Comparison of ENCODE assay signal across 8 cellular contexts in genomic region chr1:91883470-91883869, GRCh38. TPM values are rescaled to one million over a fixed set of nuclear protein-coding genes. Genes with fewer than 3 reads are reported as not detected.
A peak's percentile ranks its signal among the peaks of the same experiment; 100 is the strongest.
DNase-seq lines count a peak whose midpoint lies in the region; ATAC-seq, FAIRE-seq and TF ChIP-seq lines count a peak whose summit lies in the region.

No MANE protein-coding gene starts in this region.

- intact Hi-C loops in CD4-positive, alpha-beta T cell (cut with DNase I, micrococcal nuclease): loop anchor here (5.0 to 10.0 kb wide), 3 partner anchors 189 to 376 kb away; no protein-coding TSS in a partner anchor
- intact Hi-C loops in IMR-90 (cut with micrococcal nuclease): loop anchor here (1.0 to 5.0 kb wide), 3 partner anchors 33 to 370 kb away; no protein-coding TSS in a partner anchor
- intact Hi-C loops in HepG2 (cut with micrococcal nuclease; ENCODE audit: unreplicated experiment): loop anchor here (5.0 to 10.0 kb wide), 2 partner anchors 36 to 119 kb away; no protein-coding TSS in a partner anchor

- H3K27ac Mint-ChIP-seq in CD4-positive, alpha-beta T cell: peak overlapping the region; percentile 43

- H3K36me3 Mint-ChIP-seq in CD4-positive, alpha-beta T cell (ENCODE audit: low read depth): peaks cover 10% of the 10 kb centered on the region

- peak overlapping the region; percentile 37 for H3K4me2 ChIP-seq in IMR-90 (ENCODE audit: low read depth, low read length)
- H3K4me2 ChIP-seq in HepG2 (ENCODE audit: low read depth, low read length): peak overlapping the region; percentile 96

- no peak overlapping the region for H2AFZ ChIP-seq in IMR-90 (replicated peaks; ENCODE audit: low read length, poor library complexity)
- no peak overlapping the region for H2AFZ ChIP-seq in HepG2 (ENCODE audit: low read length)

- no peak overlapping the region for H2AK9ac ChIP-seq in IMR-90 (replicated peaks; ENCODE audit: low read depth, low read length, poor library complexity)

- no peak for DNase-seq in CD4-positive, alpha-beta T cell
- DNase-seq in IMR-90: peak; percentile 62
- peak; percentile 75 for DNase-seq in adipocyte (ENCODE audit: low read depth)
- DNase-seq in HepG2 (ENCODE audit: low spot score): peak; percentile 23
- no peak for DNase-seq in retina
- DNase-seq in activated CD4-positive, alpha-beta T cell treated with anti-CD3 and anti-CD28 coated beads for 1 hour: no peak

- dilution Hi-C loops in IMR-90 (cut with HindIII; ENCODE audit: low sequenced_read_pairs, unreplicated experiment): no loop called here

- no peak overlapping the region for H3K56ac ChIP-seq in IMR-90 (ENCODE audit: extremely low read depth, insufficient read depth, low read length)

- no peak overlapping the region for H3K14ac ChIP-seq in IMR-90 (replicated peaks; ENCODE audit: low read depth, low read length)

- no peak overlapping the region for H2BK15ac ChIP-seq in IMR-90 (ENCODE audit: low read depth, low read length)

- H3K9me1 ChIP-seq in IMR-90 (ENCODE audit: insufficient read depth, low read length): no peaks in the 10 kb centered on the region

- no peaks in the 10 kb centered on the region for H3K27me3 ChIP-seq in CD4-positive, alpha-beta T cell (ENCODE audit: control insufficient read depth, insufficient read depth, low read length)
- no peaks in the 10 kb centered on the region for H3K27me3 ChIP-seq in IMR-90 (ENCODE audit: control insufficient read depth, insufficient read depth, low read length)
- H3K27me3 ChIP-seq in adipocyte (replicated peaks; ENCODE audit: control insufficient read depth, insufficient read depth, low read length): no peaks in the 10 kb centered on the region
- peaks cover 0 to 4% of the 10 kb centered on the region in 2 experiments; a peak in 1 of 5 replicates for H3K27me3 ChIP-seq in HepG2 (ENCODE audit: control insufficient read depth in 1 of 2, insufficient read depth in 2 of 2, low read length in 2 of 2)

- no peak for TF ChIP-seq EP300 in HepG2 (IDR thresholded peaks at IDR 0.05; ENCODE audit: low read depth in 2 of 2, low read length in 2 of 2)
- TF ChIP-seq EP300 in HepG2 (CRISPR knock-in tag; IDR thresholded peaks at IDR 0.05; ENCODE audit: borderline replicate concordance): no peak

- H3K23ac ChIP-seq in IMR-90 (ENCODE audit: low read depth, low read length): peak overlapping the region; percentile 3; the same call in 1 of the 2 replicates

- POLR2A ChIA-PET in CD4-positive, alpha-beta T cell (lab: Charles Lee): interaction anchor here (0.8 to 3.7 kb wide), 4 partner anchors 12 to 1098 kb away, joined by 3 to 21 read pairs (median 3); no protein-coding TSS in a partner anchor
- POLR2A ChIA-PET in IMR-90 (lab: Charles Lee; ENCODE audit: unreplicated experiment) (interaction anchor here (0.7 kb wide), 1 partner anchor 87 kb away, joined by 9 read pairs; no protein-coding TSS in a partner anchor), HepG2 (lab: Yijun Ruan, JAX) (interaction anchor here (1.5 to 3.5 kb wide), 3 partner anchors 11 to 54 kb away, joined by 5 to 26 read pairs (median 6); no protein-coding TSS in a partner anchor)

- no peak overlapping the region for H4K8ac ChIP-seq in IMR-90 (ENCODE audit: low read depth in 2 of 2, low read length in 2 of 2)

- no peak overlapping the region for H4K91ac ChIP-seq in IMR-90 (ENCODE audit: insufficient read depth, low read depth, low read length)

- H3K36me3 ChIP-seq in IMR-90 (ENCODE audit: control insufficient read depth, insufficient read depth, low read length): no peaks in the 10 kb centered on the region
- H3K36me3 ChIP-seq in adipocyte (ENCODE audit: control insufficient read depth, insufficient read depth, low read length, severe bottlenecking): no peaks in the 10 kb centered on the region
- 0 out of 5 replicates have a peak, but pooled peaks cover 0 to 3% of the 10 kb centered on the region in 2 experiments for H3K36me3 ChIP-seq in HepG2 (replicated peaks in 1 of 2; ENCODE audit: control insufficient read depth in 1 of 2, insufficient read depth in 2 of 2, low read length in 2 of 2)

- WGBS in IMR-90 (ENCODE audit: extremely low coverage in 2 of 2, insufficient read length in 1 of 2), 2 experiments: no CpG with 5 or more reads among the region's 6 CpGs
- WGBS in HepG2 (ENCODE audit: low lambda C conversion rate): 6% methylated on average over 6 of the region's 6 CpGs

- H2BK120ac ChIP-seq in IMR-90 (ENCODE audit: low read depth, low read length): no peak overlapping the region

- H4K20me1 ChIP-seq in IMR-90 (ENCODE audit: insufficient read depth, low read length): no peaks in the 10 kb centered on the region; the same call in none of the 2 replicates
- H4K20me1 ChIP-seq in HepG2 (ENCODE audit: insufficient read depth, low read length): peaks cover 12% of the 10 kb centered on the region; the same call in 1 of the 2 replicates

- H2AK5ac ChIP-seq in IMR-90 (ENCODE audit: low read depth, low read length): no peak overlapping the region

- peak; percentile 70 for TF ChIP-seq CTCF in CD4-positive, alpha-beta T cell (IDR thresholded peaks at IDR 0.05)
- peak; percentile 58 for TF ChIP-seq CTCF in IMR-90 (conservative IDR thresholded peaks at IDR 0.05; ENCODE audit: low read depth, low read length)
- peak; percentile 44 for TF ChIP-seq CTCF in HepG2 (CRISPR knock-in tag; IDR thresholded peaks at IDR 0.05)

- no peaks in the 10 kb centered on the region for H3K9me3 ChIP-seq in CD4-positive, alpha-beta T cell (ENCODE audit: control insufficient read depth, low read length)
- H3K9me3 ChIP-seq in IMR-90 (ENCODE audit: control insufficient read depth, insufficient read depth, low read length) (no peaks in the 10 kb centered on the region), adipocyte (ENCODE audit: control insufficient read depth, low read length) (no peaks in the 10 kb centered on the region), HepG2 (ENCODE audit: low read length) (no peaks in the 10 kb centered on the region)

- TF ChIP-seq RAD21 in IMR-90 (IDR thresholded peaks at IDR 0.05; ENCODE audit: low read length): peak; percentile 60
- no peak for TF ChIP-seq RAD21 in HepG2 (CRISPR knock-in tag; IDR thresholded peaks at IDR 0.05)

- peaks cover 74% of the 10 kb centered on the region for H3K79me2 ChIP-seq in HepG2 (ENCODE audit: insufficient read depth, low read length)

- no peak overlapping the region for H4K5ac ChIP-seq in IMR-90 (ENCODE audit: low read depth, low read length)

- CTCF ChIA-PET in CD4-positive, alpha-beta T cell (lab: Charles Lee): interaction anchor here (0.6 to 3.2 kb wide), 10 partner anchors 10 to 387 kb away, joined by 3 to 15 read pairs (median 3); no protein-coding TSS in a partner anchor
- CTCF ChIA-PET in IMR-90 (lab: Yijun Ruan, JAX) (interaction anchor here (0.6 to 1.9 kb wide), 9 partner anchors 14 to 371 kb away, joined by 3 to 5 read pairs (median 3); no protein-coding TSS in a partner anchor), HepG2 (lab: Yijun Ruan, JAX; ENCODE audit: low intra/inter-chr PET ratio, low total read pairs) (no interaction called here)

- H3K4me3 ChIP-seq in IMR-90 (ENCODE audit: insufficient read depth, low read depth, low read length) (no peak overlapping the region; the same call in 1 of the 2 replicates), adipocyte (ENCODE audit: low read length) (peak overlapping the region; percentile 91), HepG2 (replicated peaks in 1 of 3; ENCODE audit: insufficient read depth in 1 of 3, low read depth in 2 of 3, low read length in 3 of 3) (peak overlapping the region; percentile 87 to 100 (median 97))

- H3K27ac ChIP-seq in CD4-positive, alpha-beta T cell (ENCODE audit: low read depth, low read length): no peak overlapping the region
- H3K27ac ChIP-seq in IMR-90 (ENCODE audit: insufficient read depth, low read length) (no peak overlapping the region), HepG2 (ENCODE audit: extremely low read length, insufficient read depth, low read length) (peak overlapping the region; percentile 81)

- H3K4me1 Mint-ChIP-seq in CD4-positive, alpha-beta T cell (ENCODE audit: low read depth): peaks cover 34% of the 10 kb centered on the region

- peak overlapping the region; percentile 25; the same call in 1 of the 2 replicates for H3K18ac ChIP-seq in IMR-90 (ENCODE audit: low read depth, low read length)

- H3K9me3 Mint-ChIP-seq in CD4-positive, alpha-beta T cell: no peaks in the 10 kb centered on the region

- no peak overlapping the region for H3K4ac ChIP-seq in IMR-90 (ENCODE audit: low read depth, low read length)

- no peak overlapping the region for H2BK20ac ChIP-seq in IMR-90 (ENCODE audit: low read depth, low read length)

- peak; percentile 30 for ATAC-seq in CD4-positive, alpha-beta T cell (ENCODE audit: poor library complexity)
- no peak for ATAC-seq in IMR-90 (ENCODE audit: low read depth)
- no peak for ATAC-seq in HepG2
- ATAC-seq in GM19328 (IDR thresholded peaks at IDR 0.05; ENCODE audit: unreplicated experiment): no peak
- ATAC-seq in HG03457 (IDR thresholded peaks at IDR 0.05; ENCODE audit: unreplicated experiment): no peak

- TF ChIP-seq POLR2A in IMR-90 (IDR thresholded peaks at IDR 0.05; ENCODE audit: low read depth, low read length) (no peak), HepG2 (IDR thresholded peaks at IDR 0.05; ENCODE audit: insufficient read depth in 1 of 2, low read depth in 2 of 2, low read length in 2 of 2) (no peak)

- BruUV-seq in IMR-90 (replicated peaks; lab: Mats Ljungman, UMichigan): no TSS peak
- BruUV-seq in HepG2 (replicated peaks; lab: Mats Ljungman, UMichigan): no TSS peak

- H2BK5ac ChIP-seq in IMR-90 (ENCODE audit: low read depth, low read length, poor library complexity, severe bottlenecking): no peak overlapping the region

- FAIRE-seq in HepG2 (lab: Jason Lieb, UNC): no peak

- peak overlapping the region; percentile 83 for H3K4me3 Mint-ChIP-seq in CD4-positive, alpha-beta T cell

- H3K4me1 ChIP-seq in IMR-90 (ENCODE audit: control insufficient read depth, insufficient read depth, low read length) (peaks cover 3% of the 10 kb centered on the region), adipocyte (ENCODE audit: control insufficient read depth, insufficient read depth, low read length) (peaks cover 38% of the 10 kb centered on the region), HepG2 (ENCODE audit: insufficient read depth, low read length) (peaks cover 56% of the 10 kb centered on the region)

- in situ Hi-C loops in IMR-90 (cut with MboI; ENCODE audit: low sequenced_read_pairs) (loop anchor here (10.0 kb wide), 1 partner anchor 149 kb away; no protein-coding TSS in a partner anchor), HepG2 (cut with HindIII; ENCODE audit: extremely low pct_ligation_motif_present, low pct_unique_long_range_greater_than_20kb) (no loop called here)

- no peaks in the 10 kb centered on the region for H3K27me3 Mint-ChIP-seq in CD4-positive, alpha-beta T cell

- H3K9ac ChIP-seq in IMR-90 (ENCODE audit: low read depth, low read length) (no peak overlapping the region; the same call in 1 of the 2 replicates), adipocyte (ENCODE audit: low read length) (peak overlapping the region; percentile 92), HepG2 (ENCODE audit: insufficient read depth, low read depth, low read length) (peak overlapping the region; percentile 96)

- H3K79me1 ChIP-seq in IMR-90 (ENCODE audit: low read depth in 1 of 2, low read length in 2 of 2): peaks cover 14% of the 10 kb centered on the region in 2 experiments

RNA-seq across cellular contexts. Expression of gene TGFBR3, which starts 2.5 kb away (rescaled TPM):
- 10 to 100 TPM; 31.5 to 36.6 TPM for total RNA-seq in CD4-positive, alpha-beta T cell
- total RNA-seq in IMR-90 (2012; rRNA removed) (8.3 and 11.3 TPM in 2 replicates), HepG2 (2016; rRNA removed; fragmentation: Illumina TruSeq; extraction: Trizol) (44.8 and 76.5 TPM in 2 replicates)
- polyA plus RNA-seq in IMR-90 (2012; rRNA removed) (3.0 and 4.0 TPM in 2 replicates), HepG2 (2011; rRNA removed) (146 and 195 TPM in 2 replicates)
- 2.6 and 2.7 TPM in 2 replicates for polyA plus RNA-seq in IMR-90 (2012; cell fraction: cytosol; rRNA removed)
- 2.5 and 8.0 TPM in 2 replicates for polyA plus RNA-seq in IMR-90 (2012; cell fraction: nucleus; rRNA removed; ENCODE audit: low replicate concordance)
- total RNA-seq in HepG2 (2016; cell fraction: cytosol; rRNA removed; fragmentation: Illumina TruSeq; extraction: Trizol; ENCODE audit: low read depth): 8.1 TPM in 2 replicates
- 37.2 and 78.5 TPM in 2 replicates for total RNA-seq in HepG2 (2016; cell fraction: insoluble cytoplasmic fraction; rRNA removed; fragmentation: Illumina TruSeq; extraction: Trizol)
- total RNA-seq in HepG2 (2016; cell fraction: membrane; rRNA removed; fragmentation: Illumina TruSeq; extraction: Trizol): 23.2 and 23.6 TPM in 2 replicates
- total RNA-seq in HepG2 (2016; cell fraction: nucleus; rRNA removed; fragmentation: Illumina TruSeq; extraction: Trizol): 92.0 and 99.3 TPM in 2 replicates
- 160 and 165 TPM in 2 replicates for polyA plus RNA-seq in HepG2 (2011; cell fraction: cytosol; rRNA removed)
- 88.3 and 110 TPM in 2 replicates for polyA plus RNA-seq in HepG2 (2011; cell fraction: nucleus; rRNA removed)
- 94.7 and 114 TPM in 2 replicates for polyA plus RNA-seq in HepG2 (2012)
- 1.5 and 1.6 TPM in 2 replicates for polyA plus RNA-seq in HepG2 (2016; cell fraction: cytosol; fragmentation: Illumina TruSeq; extraction: Trizol; ENCODE audit: low read depth)
- 26.7 and 28.7 TPM in 2 replicates for polyA plus RNA-seq in HepG2 (2016; cell fraction: insoluble cytoplasmic fraction; fragmentation: Illumina TruSeq; extraction: Trizol; ENCODE audit: low read depth)
- polyA plus RNA-seq in HepG2 (2016; cell fraction: membrane; fragmentation: Illumina TruSeq; extraction: Trizol; ENCODE audit: low read depth): 5.7 and 6.6 TPM in 2 replicates
- polyA plus RNA-seq in HepG2 (2016; cell fraction: nucleus; fragmentation: Illumina TruSeq; extraction: Trizol; ENCODE audit: insufficient read depth, low read depth): 66.6 and 67.2 TPM in 2 replicates
- polyA minus RNA-seq in HepG2 (2011; rRNA and poly(A)+ RNA removed; ENCODE audit: low replicate concordance): 82.3 and 729 TPM in 2 replicates
- 295 and 307 TPM in 2 replicates for polyA minus RNA-seq in HepG2 (2011; cell fraction: cytosol; rRNA and poly(A)+ RNA removed)
- 324 and 354 TPM in 2 replicates for polyA minus RNA-seq in HepG2 (2011; cell fraction: nucleus; rRNA and poly(A)+ RNA removed)

Comparison
In these comparisons a context has a peak if more than half of its experiments do, and no peak if none do; other contexts are left out.
1. DNase-seq: peak in IMR-90 (single experiment), adipocyte (single experiment) and HepG2 (single experiment); none in CD4-positive, alpha-beta T cell (0 of 10), retina (single experiment) and activated CD4-positive, alpha-beta T cell treated with anti-CD3 and anti-CD28 coated beads for 1 hour (single experiment).
2. Peak in every context shown above with its lines, with median percentiles within 50 percentile points of each other: CTCF ChIP-seq.